13 cellular contexts compared by ENCODE assay signal in the genomic region with DNA sequence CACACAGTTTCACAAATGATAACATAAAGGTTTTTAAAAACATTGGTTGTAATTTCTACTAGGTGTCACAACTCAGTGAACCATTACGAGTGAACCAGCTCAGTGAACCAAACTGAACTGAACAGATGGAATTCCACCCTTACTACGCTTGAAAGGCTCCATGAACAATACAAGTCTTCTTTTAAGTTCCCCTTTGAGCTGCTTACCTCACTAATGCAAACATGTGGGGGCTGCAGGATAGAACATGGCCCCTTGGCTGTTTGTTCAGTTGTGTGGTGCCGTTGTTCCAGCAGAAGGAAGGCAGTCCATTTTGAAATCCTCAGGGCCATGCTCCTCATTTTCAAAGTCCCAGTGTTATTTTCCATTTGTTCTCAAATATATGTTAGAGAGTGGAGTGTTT. TPM values are rescaled to one million over a fixed set of nuclear protein-coding genes. Genes with fewer than 3 reads are reported as not detected.
DNase-seq lines count a peak whose midpoint lies in the region; ATAC-seq and TF ChIP-seq lines count a peak whose summit lies in the region.
"Had no signal": no experiment of that assay in that cellular context is flagged by ENCODE, and none has a peak within 500 bp of the region (broad histone marks: within the 10 kb centered on the region; RNA-seq: fewer than 3 reads in every experiment).

No MANE protein-coding gene starts in this region.

- H3K36me3 Mint-ChIP-seq in IgD-negative memory B cell: no peaks in the 10 kb centered on the region
- no peaks in the 10 kb centered on the region for H3K36me3 Mint-ChIP-seq in naive thymus-derived CD4-positive, alpha-beta T cell
- no peaks in the 10 kb centered on the region for H3K36me3 Mint-ChIP-seq in Calu3 (ENCODE audit: insufficient read depth, unreplicated experiment)
- H3K36me3 Mint-ChIP-seq in activated CD8-positive, alpha-beta T cell treated with anti-CD3 and anti-CD28 coated beads, Interleukin-2, amount 10 ng/mL, durations not matched to agents 7 days and 5 days (ENCODE audit: low read depth): no peaks in the 10 kb centered on the region
- H3K36me3 Mint-ChIP-seq: activated naive CD8-positive, alpha-beta T cell treated with anti-CD3 and anti-CD28 coated beads, Interleukin-2, amount 10 ng/mL, durations not matched to agents 7 days and 5 days had no signal

- no peak for TF ChIP-seq CTCF in Calu3 (IDR thresholded peaks at IDR 0.05; ENCODE audit: unreplicated experiment)

- ATAC-seq in GM18907 (IDR thresholded peaks at IDR 0.05; ENCODE audit: unreplicated experiment) (peak; percentile 96), HG02623 (IDR thresholded peaks at IDR 0.05; ENCODE audit: unreplicated experiment) (peak; percentile 90)
- peak; percentile 20 for ATAC-seq in naive thymus-derived CD4-positive, alpha-beta T cell
- no peak for ATAC-seq in activated CD8-positive, alpha-beta T cell treated with anti-CD3 and anti-CD28 coated beads, Interleukin-2, amount 10 ng/mL, durations not matched to agents 7 days and 5 days

- H3K27ac Mint-ChIP-seq in IgD-negative memory B cell: peak overlapping the region; percentile 89 to 98 (median 97)
- H3K27ac Mint-ChIP-seq in naive thymus-derived CD4-positive, alpha-beta T cell: no peak overlapping the region
- H3K27ac Mint-ChIP-seq in Calu3 (ENCODE audit: unreplicated experiment): no peak overlapping the region
- no peak overlapping the region for H3K27ac Mint-ChIP-seq in activated CD8-positive, alpha-beta T cell treated with anti-CD3 and anti-CD28 coated beads, Interleukin-2, amount 10 ng/mL, durations not matched to agents 7 days and 5 days
- H3K27ac Mint-ChIP-seq: activated naive CD8-positive, alpha-beta T cell treated with anti-CD3 and anti-CD28 coated beads, Interleukin-2, amount 10 ng/mL, durations not matched to agents 7 days and 5 days; T-helper 1 cell treated with Interleukin-12 subunit alpha and Interleukin-12 subunit beta and Interleukin-4 antibody, amounts not matched to agents 30 μg/mL and 1 μg/mL, for 36 hours had no signal

- H3K27me3 ChIP-seq in naive thymus-derived CD4-positive, alpha-beta T cell (ENCODE audit: control insufficient read depth in 2 of 2, insufficient read depth in 2 of 2, low read length in 2 of 2): no peaks in the 10 kb centered on the region

- H3K4me3 ChIP-seq in naive thymus-derived CD4-positive, alpha-beta T cell (ENCODE audit: low read length): no peak overlapping the region

- intact Hi-C loops in naive thymus-derived CD4-positive, alpha-beta T cell (cut with micrococcal nuclease): no loop called here
- intact Hi-C loops in Calu3 (cut with micrococcal nuclease; ENCODE audit: unreplicated experiment): no loop called here

- H3K27me3 Mint-ChIP-seq in IgD-negative memory B cell: no peaks in the 10 kb centered on the region
- H3K27me3 Mint-ChIP-seq in naive thymus-derived CD4-positive, alpha-beta T cell: peaks cover 0 to 7% (median 0%) of the 10 kb centered on the region in 5 donors
- peaks cover 36% of the 10 kb centered on the region for H3K27me3 Mint-ChIP-seq in Calu3 (ENCODE audit: unreplicated experiment)
- H3K27me3 Mint-ChIP-seq in activated CD8-positive, alpha-beta T cell treated with anti-CD3 and anti-CD28 coated beads, Interleukin-2, amount 10 ng/mL, durations not matched to agents 7 days and 5 days (ENCODE audit: low read depth): no peaks in the 10 kb centered on the region
- H3K27me3 Mint-ChIP-seq: activated naive CD8-positive, alpha-beta T cell treated with anti-CD3 and anti-CD28 coated beads, Interleukin-2, amount 10 ng/mL, durations not matched to agents 7 days and 5 days had no signal

- H3K4me1 ChIP-seq in naive thymus-derived CD4-positive, alpha-beta T cell (ENCODE audit: control insufficient read depth in 2 of 2, insufficient read depth in 2 of 2, low read length in 2 of 2): no peaks in the 10 kb centered on the region

- H3K36me3 ChIP-seq in naive thymus-derived CD4-positive, alpha-beta T cell (ENCODE audit: control insufficient read depth in 2 of 3, insufficient read depth in 3 of 3, low read length in 3 of 3): no peaks in the 10 kb centered on the region

- BruUV-seq in Calu3 (replicated peaks; lab: Mats Ljungman, UMichigan): no TSS peak

- DNase-seq in naive thymus-derived CD4-positive, alpha-beta T cell: no peak
- DNase-seq in Calu3 (no peak), activated gamma-delta T cell treated with Interleukin-2 at 50 U/mL for 16 hours (no peak), NCI-H446 treated with DMSO at 0.1 percent for 48 hours (lab: John Stamatoyannopoulos, UW) (no peak)
- no peak for DNase-seq in activated CD8-positive, alpha-beta T cell treated with anti-CD3 and anti-CD28 coated beads, Interleukin-2, amount 10 ng/mL, durations not matched to agents 7 days and 5 days
- DNase-seq: activated naive CD8-positive, alpha-beta T cell treated with anti-CD3 and anti-CD28 coated beads, Interleukin-2, amount 10 ng/mL, durations not matched to agents 7 days and 5 days; nucleus accumbens; stimulated activated naive CD4-positive, alpha-beta T cell had no signal

- H3K27ac ChIP-seq in naive thymus-derived CD4-positive, alpha-beta T cell (ENCODE audit: low read depth, low read length): no peak overlapping the region

- peaks cover 34 to 41% (median 39%) of the 10 kb centered on the region in 3 donors for H3K4me1 Mint-ChIP-seq in IgD-negative memory B cell
- H3K4me1 Mint-ChIP-seq in naive thymus-derived CD4-positive, alpha-beta T cell: no peaks in the 10 kb centered on the region
- no peaks in the 10 kb centered on the region for H3K4me1 Mint-ChIP-seq in Calu3 (ENCODE audit: low read depth, unreplicated experiment)
- H3K4me1 Mint-ChIP-seq in activated CD8-positive, alpha-beta T cell treated with anti-CD3 and anti-CD28 coated beads, Interleukin-2, amount 10 ng/mL, durations not matched to agents 7 days and 5 days (ENCODE audit: low read depth): no peaks in the 10 kb centered on the region
- H3K4me1 Mint-ChIP-seq: activated naive CD8-positive, alpha-beta T cell treated with anti-CD3 and anti-CD28 coated beads, Interleukin-2, amount 10 ng/mL, durations not matched to agents 7 days and 5 days had no signal

- CTCF ChIA-PET in naive thymus-derived CD4-positive, alpha-beta T cell (lab: Charles Lee): no interaction called here
- CTCF ChIA-PET in Calu3 (lab: Charles Lee): no interaction called here
- CTCF ChIA-PET in activated CD8-positive, alpha-beta T cell treated with anti-CD3 and anti-CD28 coated beads, Interleukin-2, amount 10 ng/mL, durations not matched to agents 7 days and 5 days (lab: Charles Lee): no interaction called here

- peak overlapping the region; percentile 60 to 95 (median 82) for H3K4me3 Mint-ChIP-seq in IgD-negative memory B cell
- no peak overlapping the region for H3K4me3 Mint-ChIP-seq in naive thymus-derived CD4-positive, alpha-beta T cell
- H3K4me3 Mint-ChIP-seq in Calu3 (ENCODE audit: low read depth, unreplicated experiment): no peak overlapping the region
- no peak overlapping the region for H3K4me3 Mint-ChIP-seq in activated CD8-positive, alpha-beta T cell treated with anti-CD3 and anti-CD28 coated beads, Interleukin-2, amount 10 ng/mL, durations not matched to agents 7 days and 5 days
- H3K4me3 Mint-ChIP-seq: activated naive CD8-positive, alpha-beta T cell treated with anti-CD3 and anti-CD28 coated beads, Interleukin-2, amount 10 ng/mL, durations not matched to agents 7 days and 5 days; T-helper 1 cell treated with Interleukin-12 subunit alpha and Interleukin-12 subunit beta and Interleukin-4 antibody, amounts not matched to agents 30 μg/mL and 1 μg/mL, for 36 hours had no signal

- POLR2A ChIA-PET in naive thymus-derived CD4-positive, alpha-beta T cell (lab: Charles Lee): no interaction called here
- POLR2A ChIA-PET in activated CD8-positive, alpha-beta T cell treated with anti-CD3 and anti-CD28 coated beads, Interleukin-2, amount 10 ng/mL, durations not matched to agents 7 days and 5 days (lab: Charles Lee): no interaction called here

- H3K9me3 ChIP-seq in naive thymus-derived CD4-positive, alpha-beta T cell (ENCODE audit: control insufficient read depth in 2 of 3, low read length in 3 of 3): no peaks in the 10 kb centered on the region

- peaks cover 0 to 1% (median 0%) of the 10 kb centered on the region in 3 donors for H3K9me3 Mint-ChIP-seq in IgD-negative memory B cell
- peaks cover 0 to 11% (median 2%) of the 10 kb centered on the region in 11 donors for H3K9me3 Mint-ChIP-seq in naive thymus-derived CD4-positive, alpha-beta T cell
- H3K9me3 Mint-ChIP-seq in Calu3 (ENCODE audit: low read depth, unreplicated experiment): no peaks in the 10 kb centered on the region
- no peaks in the 10 kb centered on the region for H3K9me3 Mint-ChIP-seq in activated CD8-positive, alpha-beta T cell treated with anti-CD3 and anti-CD28 coated beads, Interleukin-2, amount 10 ng/mL, durations not matched to agents 7 days and 5 days (ENCODE audit: insufficient read depth)
- H3K9me3 Mint-ChIP-seq: activated naive CD8-positive, alpha-beta T cell treated with anti-CD3 and anti-CD28 coated beads, Interleukin-2, amount 10 ng/mL, durations not matched to agents 7 days and 5 days; T-helper 1 cell treated with Interleukin-12 subunit alpha and Interleukin-12 subunit beta and Interleukin-4 antibody, amounts not matched to agents 30 μg/mL and 1 μg/mL, for 36 hours had no signal

RNA-seq across cellular contexts. Expression of a gene that starts 30.7 kb away (rescaled TPM):
- polyA plus RNA-seq in IgD-negative memory B cell: 22.5 TPM
- under 1 TPM in 2 of 5 experiments, not detected in 3; 0.29 to 0.59 TPM for total RNA-seq in naive thymus-derived CD4-positive, alpha-beta T cell
- under 1 TPM in 1 of 2 donors, not detected in 1; 0.08 TPM for polyA plus RNA-seq in naive thymus-derived CD4-positive, alpha-beta T cell
- 0.07 TPM in 1 of 2 replicates, not detected in the other for total RNA-seq in Calu3 (2022)
- total RNA-seq in activated CD8-positive, alpha-beta T cell treated with anti-CD3 and anti-CD28 coated beads, Interleukin-2, amount 10 ng/mL, durations not matched to agents 7 days and 5 days: not detected
- total RNA-seq: activated naive CD8-positive, alpha-beta T cell treated with anti-CD3 and anti-CD28 coated beads, Interleukin-2, amount 10 ng/mL, durations not matched to agents 7 days and 5 days; M059J had no signal

Comparison
In these comparisons a context has a peak if more than half of its experiments do, and no peak if none do; other contexts are left out.
1. H3K27ac Mint-ChIP-seq: peak in IgD-negative memory B cell (3 of 3); none in naive thymus-derived CD4-positive, alpha-beta T cell (0 of 9), Calu3 (single experiment) and activated CD8-positive, alpha-beta T cell treated with anti-CD3 and anti-CD28 coated beads, Interleukin-2, amount 10 ng/mL, durations not matched to agents 7 days and 5 days (single experiment).
2. H3K4me3 Mint-ChIP-seq: peak in IgD-negative memory B cell (4 of 4); none in naive thymus-derived CD4-positive, alpha-beta T cell (0 of 10), Calu3 (single experiment) and activated CD8-positive, alpha-beta T cell treated with anti-CD3 and anti-CD28 coated beads, Interleukin-2, amount 10 ng/mL, durations not matched to agents 7 days and 5 days (single experiment).